8 cellular contexts compared by ENCODE assay signal in the genomic region with DNA sequence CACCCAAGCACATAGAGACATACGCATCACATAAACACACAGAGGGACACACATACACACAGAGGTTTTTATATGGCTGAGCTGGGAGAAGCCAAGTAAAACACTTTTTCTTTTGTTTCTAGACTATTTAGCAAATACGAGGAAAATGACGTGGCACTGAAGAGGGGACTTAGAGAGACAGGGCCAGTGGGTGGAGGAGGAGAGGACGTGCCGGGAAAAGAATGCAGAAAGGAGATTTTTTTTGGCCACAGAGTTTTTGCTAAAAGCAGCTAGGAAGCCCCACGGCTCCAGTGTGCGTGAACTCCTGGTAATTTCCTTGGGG.
DNase-seq lines count a peak whose midpoint lies in the region; ATAC-seq and TF ChIP-seq lines count a peak whose summit lies in the region.

No MANE protein-coding gene starts in this region.

- DNase-seq in GM23248: no peak
- no peak for DNase-seq in RWPE2 (ENCODE audit: low spot score)
- no peak for DNase-seq in fibroblast of the aortic adventitia (ENCODE audit: low read depth)
- DNase-seq in stimulated activated naive CD8-positive, alpha-beta T cell treated with anti-CD3 and anti-CD28 coated beads, Interleukin-15, Interleukin-2, amounts not matched to agents 100 U/mL and 50 U/mL, for 24 hours: no peak
- no peak for DNase-seq in HPDE6-E6E7 (ENCODE audit: extremely low spot score)
- no peak for DNase-seq in mucosa of gallbladder (ENCODE audit: low spot score)
- DNase-seq in A172 (ENCODE audit: low spot score): no peak
- no peak for DNase-seq in DMS 273 (lab: John Stamatoyannopoulos, UW; ENCODE audit: unreplicated experiment)

- no peak; the same call in 2 of the 3 replicates for ATAC-seq in RWPE2 (ENCODE audit: low read depth)
- ATAC-seq in stimulated activated naive CD8-positive, alpha-beta T cell treated with anti-CD3 and anti-CD28 coated beads, Interleukin-15, Interleukin-2, amounts not matched to agents 100 U/mL and 50 U/mL, for 24 hours: peak; percentile 19

- H3K27ac ChIP-seq in GM23248 (peak overlapping the region; percentile 99), RWPE2 (ENCODE audit: poor library complexity, severe bottlenecking) (peak overlapping the region; percentile 100)

- H3K27me3 ChIP-seq in GM23248 (replicated peaks; ENCODE audit: insufficient read depth) (no peaks in the 10 kb centered on the region), RWPE2 (ENCODE audit: insufficient read depth, poor library complexity, severe bottlenecking) (no peaks in the 10 kb centered on the region)

- H3K36me3 ChIP-seq in GM23248 (ENCODE audit: low read depth) (no peaks in the 10 kb centered on the region), RWPE2 (ENCODE audit: low read depth) (no peaks in the 10 kb centered on the region)

- peak overlapping the region; percentile 86 for H3K9ac ChIP-seq in GM23248

- H3K9me3 ChIP-seq in GM23248 (ENCODE audit: low read depth) (no peaks in the 10 kb centered on the region), RWPE2 (ENCODE audit: severe bottlenecking) (no peaks in the 10 kb centered on the region)

- WGBS in GM23248 (ENCODE audit: low coverage in 1 of 2, low lambda C conversion rate in 2 of 2, missing lambda C conversion rate in 2 of 2), 2 experiments: 8 to 9% methylated on average over 6 to 7 of the region's 7 CpGs

- H3K4me1 ChIP-seq in GM23248 (ENCODE audit: insufficient read depth) (peaks cover 55% of the 10 kb centered on the region), RWPE2 (ENCODE audit: insufficient read depth, poor library complexity, severe bottlenecking) (peaks cover 81% of the 10 kb centered on the region)

- no peaks in the 10 kb centered on the region for H3K9me2 ChIP-seq in GM23248 (ENCODE audit: insufficient read depth)

- H3F3A ChIP-seq in GM23248 (ENCODE audit: insufficient read depth): peaks cover 40% of the 10 kb centered on the region

- H3K4me2 ChIP-seq in GM23248 (ENCODE audit: unreplicated experiment): peak overlapping the region; percentile 87

- H4K20me1 ChIP-seq in GM23248 (ENCODE audit: insufficient read depth): no peaks in the 10 kb centered on the region

- H2AFZ ChIP-seq in GM23248: peak overlapping the region; percentile 67

- TF ChIP-seq CTCF in RWPE2 (IDR thresholded peaks at IDR 0.05; ENCODE audit: poor library complexity, severe bottlenecking) (no peak), fibroblast of the aortic adventitia (IDR thresholded peaks at IDR 0.05; ENCODE audit: insufficient read depth, low read length) (no peak)

- H3K4me3 ChIP-seq in GM23248: peak overlapping the region; percentile 68
- peak overlapping the region; percentile 1 for H3K4me3 ChIP-seq in RWPE2 (ENCODE audit: severe bottlenecking)
- peak overlapping the region; percentile 54 for H3K4me3 ChIP-seq in fibroblast of the aortic adventitia (ENCODE audit: low read depth, low read length)

- in situ Hi-C loops in GM23248 (cut with MboI): no loop called here

- no peaks in the 10 kb centered on the region for H3K79me2 ChIP-seq in GM23248 (ENCODE audit: insufficient read depth)

Comparison
In these comparisons a context has a peak if more than half of its experiments do, and no peak if none do; other contexts are left out.
1. H3K4me3 ChIP-seq: peak in every context shown above with its lines; median percentile 68 in GM23248; 54 in fibroblast of the aortic adventitia; 1 in RWPE2.